ENCODE assay signal across 10 cellular contexts in the genomic region with DNA sequence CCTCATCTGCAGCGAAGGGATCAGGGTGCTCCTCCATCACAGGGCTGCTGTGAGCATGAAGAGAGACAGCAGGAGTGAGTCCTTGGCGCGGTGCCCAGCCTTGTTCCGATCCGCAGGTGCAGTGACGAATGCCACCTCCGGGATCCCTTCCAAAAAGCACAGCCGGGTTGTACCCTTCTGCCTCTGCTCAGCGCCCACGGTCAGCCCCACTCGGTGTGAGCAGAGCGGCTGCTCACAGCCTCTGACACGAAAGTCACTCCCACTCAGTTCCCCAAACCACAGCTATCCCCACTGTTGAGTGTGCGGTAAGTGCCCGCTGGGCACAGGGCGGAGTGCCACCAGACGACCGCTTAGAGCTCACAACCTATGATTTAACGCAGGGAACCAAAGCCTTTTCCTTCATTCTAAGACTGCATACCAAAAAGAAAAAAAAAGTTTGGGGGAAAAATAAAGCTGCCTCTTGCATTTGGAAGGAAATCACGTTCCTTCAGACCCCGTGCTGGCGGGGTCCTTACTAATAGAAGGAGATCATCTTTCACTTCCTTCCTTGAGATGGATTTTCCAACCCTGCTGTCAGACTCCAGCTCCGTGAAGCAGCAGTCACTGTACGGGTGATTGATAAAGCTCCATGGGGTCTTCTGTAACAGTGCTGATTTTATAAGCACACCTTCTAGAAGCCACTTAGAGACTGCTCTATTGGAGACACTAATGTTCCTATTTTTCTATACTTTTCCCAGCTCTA. TPM values are rescaled to one million over a fixed set of nuclear protein-coding genes. Genes with fewer than 3 reads are reported as not detected.
DNase-seq lines count a peak whose midpoint lies in the region; ATAC-seq and TF ChIP-seq lines count a peak whose summit lies in the region.
"Had no signal": no experiment of that assay in that cellular context is flagged by ENCODE, and none has a peak within 500 bp of the region (broad histone marks: within the 10 kb centered on the region; RNA-seq: fewer than 3 reads in every experiment).

No MANE protein-coding gene starts in this region.

- no peak for TF ChIP-seq EP300 in ovary (IDR thresholded peaks at IDR 0.05)

- no peak overlapping the region for H3K4me3 ChIP-seq in ovary
- H3K4me3 ChIP-seq: spleen had no signal

- WGBS in ovary, 3 donors = 36 to 60% (median 45%) methylated on average over 23 to 24 of the region's 24 CpGs

- H3K9me3 ChIP-seq in ovary = no peaks in the 10 kb centered on the region
- H3K9me3 ChIP-seq: spleen had no signal

- no peak for TF ChIP-seq POLR2A in ovary (IDR thresholded peaks at IDR 0.05)

- H3K36me3 Mint-ChIP-seq in natural killer cell treated with Interleukin-12 subunit alpha and Interleukin-12 subunit beta and Interleukin-15 and Interleukin-18, amount 100 ng/mL, for 72 hours = no peaks in the 10 kb centered on the region
- H3K36me3 Mint-ChIP-seq in activated CD4-positive, alpha-beta memory T cell treated with anti-CD3 and anti-CD28 coated beads, Interleukin-2, amount 10 ng/mL, durations not matched to agents 7 days and 5 days (ENCODE audit: low read depth) = no peaks in the 10 kb centered on the region
- no peaks in the 10 kb centered on the region for H3K36me3 Mint-ChIP-seq in activated T-cell treated with anti-CD3 and anti-CD28 coated beads, Interleukin-2, amount 50 U/mL, for 24 hours (ENCODE audit: low read depth)

- CTCF ChIA-PET in activated CD4-positive, alpha-beta memory T cell treated with anti-CD3 and anti-CD28 coated beads, Interleukin-2, amount 10 ng/mL, durations not matched to agents 7 days and 5 days (lab: Charles Lee) = no interaction called here

- peak; percentile 72 to 76 for ATAC-seq in natural killer cell treated with Interleukin-12 subunit alpha and Interleukin-12 subunit beta and Interleukin-15 and Interleukin-18, amount 100 ng/mL, for 72 hours

- no peak overlapping the region for H3K27ac Mint-ChIP-seq in natural killer cell treated with Interleukin-12 subunit alpha and Interleukin-12 subunit beta and Interleukin-15 and Interleukin-18, amount 100 ng/mL, for 72 hours
- no peak overlapping the region for H3K27ac Mint-ChIP-seq in activated CD4-positive, alpha-beta memory T cell treated with anti-CD3 and anti-CD28 coated beads, Interleukin-2, amount 10 ng/mL, durations not matched to agents 7 days and 5 days
- H3K27ac Mint-ChIP-seq in activated T-cell treated with anti-CD3 and anti-CD28 coated beads, Interleukin-2, amount 50 U/mL, for 24 hours = no peak overlapping the region

- peaks cover 9 to 11% of the 10 kb centered on the region in 2 donors for H3K27me3 Mint-ChIP-seq in natural killer cell treated with Interleukin-12 subunit alpha and Interleukin-12 subunit beta and Interleukin-15 and Interleukin-18, amount 100 ng/mL, for 72 hours
- no peaks in the 10 kb centered on the region for H3K27me3 Mint-ChIP-seq in activated CD4-positive, alpha-beta memory T cell treated with anti-CD3 and anti-CD28 coated beads, Interleukin-2, amount 10 ng/mL, durations not matched to agents 7 days and 5 days
- peaks cover 17% of the 10 kb centered on the region for H3K27me3 Mint-ChIP-seq in activated T-cell treated with anti-CD3 and anti-CD28 coated beads, Interleukin-2, amount 50 U/mL, for 24 hours

- peaks cover 2% of the 10 kb centered on the region for H3K4me1 ChIP-seq in ovary (ENCODE audit: insufficient read depth)
- H3K4me1 ChIP-seq: spleen had no signal

- H3K27ac ChIP-seq in ovary = no peak overlapping the region
- H3K27ac ChIP-seq: spleen had no signal

- H3K36me3 ChIP-seq in ovary = no peaks in the 10 kb centered on the region
- H3K36me3 ChIP-seq: spleen had no signal

- no peaks in the 10 kb centered on the region for H3K9me3 Mint-ChIP-seq in natural killer cell treated with Interleukin-12 subunit alpha and Interleukin-12 subunit beta and Interleukin-15 and Interleukin-18, amount 100 ng/mL, for 72 hours
- H3K9me3 Mint-ChIP-seq in activated CD4-positive, alpha-beta memory T cell treated with anti-CD3 and anti-CD28 coated beads, Interleukin-2, amount 10 ng/mL, durations not matched to agents 7 days and 5 days = no peaks in the 10 kb centered on the region
- H3K9me3 Mint-ChIP-seq in activated T-cell treated with anti-CD3 and anti-CD28 coated beads, Interleukin-2, amount 50 U/mL, for 24 hours = no peaks in the 10 kb centered on the region

- POLR2A ChIA-PET in activated CD4-positive, alpha-beta memory T cell treated with anti-CD3 and anti-CD28 coated beads, Interleukin-2, amount 10 ng/mL, durations not matched to agents 7 days and 5 days (lab: Charles Lee) = interaction anchor here (0.6 to 1.0 kb wide), 2 partner anchors 35 to 276 kb away, joined by 3 to 4 read pairs; a partner anchor contains a TSS

- H3K27me3 ChIP-seq in ovary = no peaks in the 10 kb centered on the region

- H3K4me1 Mint-ChIP-seq in natural killer cell treated with Interleukin-12 subunit alpha and Interleukin-12 subunit beta and Interleukin-15 and Interleukin-18, amount 100 ng/mL, for 72 hours (ENCODE audit: low read depth in 2 of 2) = no peaks in the 10 kb centered on the region
- H3K4me1 Mint-ChIP-seq in activated CD4-positive, alpha-beta memory T cell treated with anti-CD3 and anti-CD28 coated beads, Interleukin-2, amount 10 ng/mL, durations not matched to agents 7 days and 5 days = no peaks in the 10 kb centered on the region
- H3K4me1 Mint-ChIP-seq in activated T-cell treated with anti-CD3 and anti-CD28 coated beads, Interleukin-2, amount 50 U/mL, for 24 hours (ENCODE audit: low read depth) = no peaks in the 10 kb centered on the region

- intact Hi-C loops in ovary (cut with DNase I) = no loop called here

- DNase-seq in DMS79 (lab: John Stamatoyannopoulos, UW) = peak; percentile 49
- DNase-seq in NCI-H1092 (lab: John Stamatoyannopoulos, UW) = peak; percentile 82
- peak; percentile 75 for DNase-seq in SHP77 treated with DMSO at 0.1 percent for 48 hours (lab: John Stamatoyannopoulos, UW)
- no peak for DNase-seq in natural killer cell treated with Interleukin-12 subunit alpha and Interleukin-12 subunit beta and Interleukin-15 and Interleukin-18, amount 100 ng/mL, for 72 hours (ENCODE audit: low spot score)
- DNase-seq in ovary = no peak
- no peak for DNase-seq in activated CD4-positive, alpha-beta memory T cell treated with anti-CD3 and anti-CD28 coated beads, Interleukin-2, amount 10 ng/mL, durations not matched to agents 7 days and 5 days
- no peak for DNase-seq in midbrain (lab: John Stamatoyannopoulos, UW)
- no peak for DNase-seq in activated T-cell treated with anti-CD3 and anti-CD28 coated beads, Interleukin-2, amount 50 U/mL, for 24 hours
- DNase-seq: spleen, SW 1271 had no signal

- TF ChIP-seq CTCF in ovary (IDR thresholded peaks at IDR 0.05) = no peak

- H3K4me3 Mint-ChIP-seq in natural killer cell treated with Interleukin-12 subunit alpha and Interleukin-12 subunit beta and Interleukin-15 and Interleukin-18, amount 100 ng/mL, for 72 hours = no peak overlapping the region
- H3K4me3 Mint-ChIP-seq in activated CD4-positive, alpha-beta memory T cell treated with anti-CD3 and anti-CD28 coated beads, Interleukin-2, amount 10 ng/mL, durations not matched to agents 7 days and 5 days = no peak overlapping the region
- H3K4me3 Mint-ChIP-seq in activated T-cell treated with anti-CD3 and anti-CD28 coated beads, Interleukin-2, amount 50 U/mL, for 24 hours = no peak overlapping the region

RNA-seq across cellular contexts. Expression of a gene that starts 34.7 kb away (rescaled TPM):
- 10 to 100 TPM; 19.4 to 28.5 TPM for total RNA-seq in natural killer cell treated with Interleukin-12 subunit alpha and Interleukin-12 subunit beta and Interleukin-15 and Interleukin-18, amount 100 ng/mL, for 72 hours
- 10 to 100 TPM; 10.2 to 25.6 (median 16.4) TPM for total RNA-seq in ovary
- polyA plus RNA-seq in ovary = 10 to 100 TPM in 1 of 2 donors, 1 to 10 TPM in 1; 8.5 to 14.4 TPM
- 10 to 100 TPM; 13.2 TPM for total RNA-seq in activated CD4-positive, alpha-beta memory T cell treated with anti-CD3 and anti-CD28 coated beads, Interleukin-2, amount 10 ng/mL, durations not matched to agents 7 days and 5 days

Comparison
In these comparisons a context has a peak if more than half of its experiments do, and no peak if none do; other contexts are left out.
1. DNase-seq: peak in DMS79 (single experiment), NCI-H1092 (single experiment) and SHP77 treated with DMSO at 0.1 percent for 48 hours (single experiment); none in natural killer cell treated with Interleukin-12 subunit alpha and Interleukin-12 subunit beta and Interleukin-15 and Interleukin-18, amount 100 ng/mL, for 72 hours (single experiment), ovary (0 of 5), activated CD4-positive, alpha-beta memory T cell treated with anti-CD3 and anti-CD28 coated beads, Interleukin-2, amount 10 ng/mL, durations not matched to agents 7 days and 5 days (single experiment), midbrain (single experiment) and activated T-cell treated with anti-CD3 and anti-CD28 coated beads, Interleukin-2, amount 50 U/mL, for 24 hours (single experiment).